Comparison of ENCODE assay signal across 10 cellular contexts in genomic region chr9:85984457-85984856, GRCh38.
"Had no signal": no experiment of that assay in that cellular context is flagged by ENCODE, and none has a peak within 500 bp of the region (broad histone marks: within the 10 kb centered on the region; RNA-seq: fewer than 3 reads in every experiment).

No MANE protein-coding gene starts in this region.

- H3K27ac ChIP-seq: GM23248 had no signal

- H3K4me1 ChIP-seq: HAP-1 had no signal

- H3K9me3 Mint-ChIP-seq: GM23338, H9, HFFc6 had no signal

- H3K9me3 ChIP-seq: HAP-1 had no signal

- H3K4me3 Mint-ChIP-seq: GM23338, H9, HFFc6 had no signal

- H3K27ac Mint-ChIP-seq: GM23338, H9, HFFc6 had no signal

- FAIRE-seq: H1 had no signal

- H3K4me3 ChIP-seq: GM23248, GM23338, HAP-1 had no signal

- H3K4me1 Mint-ChIP-seq: GM23338, H9 had no signal

- DNase-seq: GM23248, GOT3, H7, H9, HCEC 1CT, HFFc6 had no signal

- ATAC-seq: GM23338, HCT116 had no signal

- H3K9ac ChIP-seq: GM23248 had no signal
